In genomic region chr1:11885922-11886321, GRCh38 we compare ENCODE assay signal across 1 cellular context.
TF ChIP-seq lines count a peak whose summit lies in the region.

No MANE protein-coding gene starts in this region.

TF ChIP-seq in K562, 482 proteins besides CTCF, POLR2A, EP300 and RAD21:
- TF ChIP-seq PTTG1 (tag; IDR thresholded peaks at IDR 0.05; ENCODE audit: low read depth) (no peak), HOXB6 (CRISPR knock-in tag; IDR thresholded peaks at IDR 0.05; ENCODE audit: borderline replicate concordance) (0 out of 2 replicates have a peak, but pooled peaks have one; percentile 22)
